18 cellular contexts compared by ENCODE assay signal in genomic region chr13:46596501-46596900, GRCh38. TPM values are rescaled to one million over a fixed set of nuclear protein-coding genes. Genes with fewer than 3 reads are reported as not detected.
A peak's percentile ranks its signal among the peaks of the same experiment; 100 is the strongest.
DNase-seq lines count a peak whose midpoint lies in the region; ATAC-seq and TF ChIP-seq lines count a peak whose summit lies in the region.
"Had no signal": no experiment of that assay in that cellular context is flagged by ENCODE, and none has a peak within 500 bp of the region (broad histone marks: within the 10 kb centered on the region; RNA-seq: fewer than 3 reads in every experiment).

No MANE protein-coding gene starts in this region.

- H3K27me3 Mint-ChIP-seq in endothelial cell (ENCODE audit: unreplicated experiment) (peaks cover 4% of the 10 kb centered on the region), neural crest cell (ENCODE audit: low read depth) (no peaks in the 10 kb centered on the region)
- H3K27me3 Mint-ChIP-seq: activated CD4-positive, alpha-beta T cell treated with anti-CD3 and anti-CD28 coated beads, Interleukin-2, amount 10 ng/mL, durations not matched to agents 7 days and 5 days; type B pancreatic cell had no signal

- H3K27me3 ChIP-seq in heart left ventricle (no peaks in the 10 kb centered on the region), right cardiac atrium (ENCODE audit: control insufficient read depth, insufficient read depth) (no peaks in the 10 kb centered on the region), uterus (no peaks in the 10 kb centered on the region)

- peak overlapping the region in 8 of 12 donors; percentile 14 to 78 (median 35) for H3K27ac ChIP-seq in heart left ventricle
- H3K27ac ChIP-seq in right cardiac atrium (ENCODE audit: low read length), result no peak overlapping the region
- peak overlapping the region; percentile 70 to 83 for H3K27ac ChIP-seq in uterus
- H3K27ac ChIP-seq: RWPE1 had no signal

- peak overlapping the region in 1 of 12 donors; percentile 9 for H3K4me3 ChIP-seq in heart left ventricle
- no peak overlapping the region for H3K4me3 ChIP-seq in right cardiac atrium (ENCODE audit: low read length)
- H3K4me3 ChIP-seq in uterus, result no peak overlapping the region
- H3K4me3 ChIP-seq: lung had no signal

- H3K4me1 ChIP-seq in heart left ventricle, result peaks cover 9 to 88% (median 62%) of the 10 kb centered on the region in 12 donors
- peaks cover 13% of the 10 kb centered on the region for H3K4me1 ChIP-seq in right cardiac atrium (ENCODE audit: control insufficient read depth, insufficient read depth, low read length)
- peaks cover 7 to 10% of the 10 kb centered on the region in 2 donors for H3K4me1 ChIP-seq in uterus

- H3K36me3 Mint-ChIP-seq in endothelial cell (ENCODE audit: low read depth, unreplicated experiment), result no peaks in the 10 kb centered on the region
- H3K36me3 Mint-ChIP-seq in neural crest cell (ENCODE audit: low read depth), result peaks cover 5% of the 10 kb centered on the region

- H3K9me3 Mint-ChIP-seq in endothelial cell (ENCODE audit: unreplicated experiment), result no peaks in the 10 kb centered on the region
- H3K9me3 Mint-ChIP-seq in neural crest cell, result peaks cover 4% of the 10 kb centered on the region
- H3K9me3 Mint-ChIP-seq: activated T-cell treated with anti-CD3 and anti-CD28 coated beads, Interleukin-2, amount 50 U/mL, for 72 hours had no signal

- H3K27ac Mint-ChIP-seq in endothelial cell (ENCODE audit: unreplicated experiment) (peak overlapping the region; percentile 79), neural crest cell (ENCODE audit: unreplicated experiment) (peak overlapping the region; percentile 81)
- H3K27ac Mint-ChIP-seq: activated CD4-positive, alpha-beta T cell treated with anti-CD3 and anti-CD28 coated beads, Interleukin-2, amount 10 ng/mL, durations not matched to agents 7 days and 5 days; activated T-cell treated with anti-CD3 and anti-CD28 coated beads, Interleukin-2, amount 50 U/mL, for 72 hours had no signal

- TF ChIP-seq POLR2A in heart left ventricle (IDR thresholded peaks at IDR 0.05) (no peak), uterus (IDR thresholded peaks at IDR 0.05) (no peak)

- no peak overlapping the region for H3K4me3 Mint-ChIP-seq in endothelial cell (ENCODE audit: unreplicated experiment)
- H3K4me3 Mint-ChIP-seq in neural crest cell, result peak overlapping the region; percentile 67
- H3K4me3 Mint-ChIP-seq: activated CD4-positive, alpha-beta T cell treated with anti-CD3 and anti-CD28 coated beads, Interleukin-2, amount 10 ng/mL, durations not matched to agents 7 days and 5 days; activated T-cell treated with anti-CD3 and anti-CD28 coated beads, Interleukin-2, amount 50 U/mL, for 72 hours; type B pancreatic cell had no signal

- H3K9me3 ChIP-seq in heart left ventricle (no peaks in the 10 kb centered on the region), right cardiac atrium (ENCODE audit: control insufficient read depth, low read length) (no peaks in the 10 kb centered on the region), uterus (no peaks in the 10 kb centered on the region)

- TF ChIP-seq CTCF in heart left ventricle (IDR thresholded peaks at IDR 0.05) (no peak), endothelial cell (IDR thresholded peaks at IDR 0.05; ENCODE audit: unreplicated experiment) (no peak), neural crest cell (conservative IDR thresholded peaks at IDR 0.05) (no peak), uterus (IDR thresholded peaks at IDR 0.05) (no peak)

- DNase-seq in heart left ventricle (no peak), right cardiac atrium (no peak), endothelial cell (ENCODE audit: low spot score) (no peak), neural crest cell (ENCODE audit: low read depth, low spot score) (no peak), uterus (no peak), activated gamma-delta T cell (lab: John Stamatoyannopoulos, UW) (no peak), EL (no peak)
- DNase-seq: 8988T; activated CD4-positive, alpha-beta T cell treated with anti-CD3 and anti-CD28 coated beads, Interleukin-2, amount 10 ng/mL, durations not matched to agents 7 days and 5 days; activated T-cell treated with anti-CD3 and anti-CD28 coated beads, Interleukin-2, amount 50 U/mL, for 72 hours; amygdala; NCI-H2029 treated with DMSO at 0.1 percent for 48 hours; NCI-H69; posterior cingulate gyrus had no signal

- H3K36me3 ChIP-seq in heart left ventricle (no peaks in the 10 kb centered on the region), uterus (no peaks in the 10 kb centered on the region)

- WGBS in heart left ventricle, 4 donors, result 75 to 82% (median 79%) methylated on average over 6 of the region's 6 CpGs
- WGBS in right cardiac atrium, result 73% methylated on average over 6 of the region's 6 CpGs

- no peak for ATAC-seq in heart left ventricle
- ATAC-seq in right cardiac atrium, result no peak
- ATAC-seq in GM21576 (IDR thresholded peaks at IDR 0.05; ENCODE audit: unreplicated experiment), result no peak
- ATAC-seq: activated T-cell treated with anti-CD3 and anti-CD28 coated beads, Interleukin-2, amount 50 U/mL, for 72 hours had no signal

- intact Hi-C loops in heart left ventricle (cut with DNase I) (no loop called here), right cardiac atrium (cut with DNase I) (no loop called here), uterus (cut with DNase I; ENCODE audit: low total_unique reads) (no loop called here)

- H3K4me1 Mint-ChIP-seq in endothelial cell (ENCODE audit: unreplicated experiment) (peaks cover 78% of the 10 kb centered on the region), neural crest cell (peaks cover 80% of the 10 kb centered on the region)

RNA-seq across cellular contexts. Expression of gene LRCH1, which starts 43.5 kb away (rescaled TPM):
- total RNA-seq in heart left ventricle (10 to 100 TPM in 8 of 9 donors, 1 to 10 TPM in 1; 9.8 to 20.1 (median 12.9) TPM), right cardiac atrium (10 to 100 TPM; 10.1 to 11.4 (median 10.7) TPM), endothelial cell (ENCODE audit: unreplicated experiment) (45.6 TPM), neural crest cell (15.4 and 15.8 TPM in 2 replicates), uterus (10 to 100 TPM; 29.1 to 55.6 (median 36.2) TPM)
- polyA plus RNA-seq in heart left ventricle (1 to 10 TPM; 4.5 to 6.4 TPM), right cardiac atrium (4.8 TPM)
